1 cellular context compared by ENCODE assay signal in genomic region chr6:41779793-41780622, GRCh38.
TF ChIP-seq lines count a peak whose summit lies in the region.

A gene with protein sequence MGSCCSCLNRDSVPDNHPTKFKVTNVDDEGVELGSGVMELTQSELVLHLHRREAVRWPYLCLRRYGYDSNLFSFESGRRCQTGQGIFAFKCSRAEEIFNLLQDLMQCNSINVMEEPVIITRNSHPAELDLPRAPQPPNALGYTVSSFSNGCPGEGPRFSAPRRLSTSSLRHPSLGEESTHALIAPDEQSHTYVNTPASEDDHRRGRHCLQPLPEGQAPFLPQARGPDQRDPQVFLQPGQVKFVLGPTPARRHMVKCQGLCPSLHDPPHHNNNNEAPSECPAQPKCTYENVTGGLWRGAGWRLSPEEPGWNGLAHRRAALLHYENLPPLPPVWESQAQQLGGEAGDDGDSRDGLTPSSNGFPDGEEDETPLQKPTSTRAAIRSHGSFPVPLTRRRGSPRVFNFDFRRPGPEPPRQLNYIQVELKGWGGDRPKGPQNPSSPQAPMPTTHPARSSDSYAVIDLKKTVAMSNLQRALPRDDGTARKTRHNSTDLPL (minus strand): TSS chr6:41779900. CDS start chr6:41776987, 2,913 bp downstream.

TF ChIP-seq in HepG2, 621 proteins besides CTCF, POLR2A, EP300 and RAD21 (continued from another document and continues in another):
- TF ChIP-seq, protein P1, sequence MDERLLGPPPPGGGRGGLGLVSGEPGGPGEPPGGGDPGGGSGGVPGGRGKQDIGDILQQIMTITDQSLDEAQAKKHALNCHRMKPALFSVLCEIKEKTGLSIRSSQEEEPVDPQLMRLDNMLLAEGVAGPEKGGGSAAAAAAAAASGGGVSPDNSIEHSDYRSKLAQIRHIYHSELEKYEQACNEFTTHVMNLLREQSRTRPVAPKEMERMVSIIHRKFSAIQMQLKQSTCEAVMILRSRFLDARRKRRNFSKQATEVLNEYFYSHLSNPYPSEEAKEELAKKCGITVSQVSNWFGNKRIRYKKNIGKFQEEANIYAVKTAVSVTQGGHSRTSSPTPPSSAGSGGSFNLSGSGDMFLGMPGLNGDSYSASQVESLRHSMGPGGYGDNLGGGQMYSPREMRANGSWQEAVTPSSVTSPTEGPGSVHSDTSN (CRISPR knock-in tag; IDR thresholded peaks at IDR 0.05), result no peak
- TF ChIP-seq MLXIP (CRISPR knock-in tag; IDR thresholded peaks at IDR 0.05; ENCODE audit: borderline replicate concordance), result no peak
- no peak for TF ChIP-seq JUND (CRISPR knock-in tag; IDR thresholded peaks at IDR 0.05)
- no peak for TF ChIP-seq ZNF558 (CRISPR knock-in tag; IDR thresholded peaks at IDR 0.05; ENCODE audit: borderline replicate concordance)
- TF ChIP-seq NONO (IDR thresholded peaks at IDR 0.05), result no peak
- peak; percentile 98 for TF ChIP-seq NONO (CRISPR knock-in tag; conservative IDR thresholded peaks at IDR 0.05)
- TF ChIP-seq TCF7L2 (IDR thresholded peaks at IDR 0.05; ENCODE audit: low read depth, low read length), result no peak
- TF ChIP-seq PCBP2 (optimal IDR thresholded peaks at IDR 0.05; ENCODE audit: low read depth, low read length, poor library complexity, severe bottlenecking), result no peak
- peak; percentile 91 to 95 for TF ChIP-seq NR2F1 (CRISPR knock-in tag; IDR thresholded peaks at IDR 0.05)
- no peak for TF ChIP-seq HHEX (CRISPR knock-in tag; IDR thresholded peaks at IDR 0.05)
- 0 out of 2 replicates have a peak, but pooled peaks have one; percentile 35 for TF ChIP-seq ZNF136 (CRISPR knock-in tag; IDR thresholded peaks at IDR 0.05; ENCODE audit: low read depth)
- no peak for TF ChIP-seq LRRFIP1 (CRISPR knock-in tag; conservative IDR thresholded peaks at IDR 0.05)
- TF ChIP-seq BRCA1 (CRISPR knock-in tag; IDR thresholded peaks at IDR 0.05), result no peak
- TF ChIP-seq CBX1 (IDR thresholded peaks at IDR 0.05; ENCODE audit: low read depth), result peak; percentile 56
- no peak for TF ChIP-seq ZBTB37 (CRISPR knock-in tag; IDR thresholded peaks at IDR 0.05)
- peak; percentile 91 for TF ChIP-seq GABPB1 (CRISPR knock-in tag; IDR thresholded peaks at IDR 0.05)
- no peak for TF ChIP-seq ZNF260 (CRISPR knock-in tag; IDR thresholded peaks at IDR 0.05; ENCODE audit: borderline replicate concordance, low read depth)
- TF ChIP-seq YEATS2 (CRISPR knock-in tag; IDR thresholded peaks at IDR 0.05; ENCODE audit: borderline replicate concordance), result peak; percentile 91
- TF ChIP-seq ZBTB20 (CRISPR knock-in tag; IDR thresholded peaks at IDR 0.05; ENCODE audit: borderline replicate concordance, low read depth), result peak; percentile 84
- TF ChIP-seq MAFG (CRISPR knock-in tag; IDR thresholded peaks at IDR 0.05), result no peak
- no peak for TF ChIP-seq ZNF468 (CRISPR knock-in tag; IDR thresholded peaks at IDR 0.05)
- peak; percentile 97; the same call in 1 of the 2 replicates for TF ChIP-seq KAT7 (CRISPR knock-in tag; IDR thresholded peaks at IDR 0.05; ENCODE audit: borderline replicate concordance)
- TF ChIP-seq ZNF441 (CRISPR knock-in tag; IDR thresholded peaks at IDR 0.05; ENCODE audit: borderline replicate concordance), result 0 out of 2 replicates have a peak, but pooled peaks have one; percentile 49
- TF ChIP-seq SMARCC2 (IDR thresholded peaks at IDR 0.05), result no peak
- TF ChIP-seq ARID3A (IDR thresholded peaks at IDR 0.05; ENCODE audit: low read depth, low read length), result no peak
- TF ChIP-seq ZNF564 (CRISPR knock-in tag; IDR thresholded peaks at IDR 0.05), result no peak; the same call in 1 of the 2 replicates
- peak; percentile 73 for TF ChIP-seq FOSL2 (CRISPR knock-in tag; IDR thresholded peaks at IDR 0.05)
- TF ChIP-seq ZFP36L2 (CRISPR knock-in tag; IDR thresholded peaks at IDR 0.05), result no peak
- no peak for TF ChIP-seq ZNF720 (CRISPR knock-in tag; IDR thresholded peaks at IDR 0.05)
- TF ChIP-seq ZNF672 (CRISPR knock-in tag; IDR thresholded peaks at IDR 0.05), result no peak
- TF ChIP-seq ZBTB38 (CRISPR knock-in tag; IDR thresholded peaks at IDR 0.05), result peak; percentile 58; the same call in 1 of the 2 replicates
- no peak for TF ChIP-seq ZNF644 (CRISPR knock-in tag; IDR thresholded peaks at IDR 0.05; ENCODE audit: low read depth)
- peak; percentile 83 for TF ChIP-seq ZNF143 (CRISPR knock-in tag; IDR thresholded peaks at IDR 0.05)
- peak; percentile 99 for TF ChIP-seq ZNF639 (CRISPR knock-in tag; conservative IDR thresholded peaks at IDR 0.05)
- 0 out of 2 replicates have a peak, but pooled peaks have one; percentile 63 for TF ChIP-seq GZF1 (CRISPR knock-in tag; IDR thresholded peaks at IDR 0.05)
- no peak for TF ChIP-seq ATF4 (CRISPR knock-in tag; IDR thresholded peaks at IDR 0.05)
- TF ChIP-seq CBX5 (CRISPR knock-in tag; IDR thresholded peaks at IDR 0.05; ENCODE audit: borderline replicate concordance), result peak; percentile 89
- no peak for TF ChIP-seq BRD4 (CRISPR knock-in tag; IDR thresholded peaks at IDR 0.05)
- TF ChIP-seq RORA (CRISPR knock-in tag; IDR thresholded peaks at IDR 0.05), result no peak
- no peak for TF ChIP-seq ZNF484 (CRISPR knock-in tag; IDR thresholded peaks at IDR 0.05; ENCODE audit: borderline replicate concordance, low read depth)
- TF ChIP-seq, protein P2, sequence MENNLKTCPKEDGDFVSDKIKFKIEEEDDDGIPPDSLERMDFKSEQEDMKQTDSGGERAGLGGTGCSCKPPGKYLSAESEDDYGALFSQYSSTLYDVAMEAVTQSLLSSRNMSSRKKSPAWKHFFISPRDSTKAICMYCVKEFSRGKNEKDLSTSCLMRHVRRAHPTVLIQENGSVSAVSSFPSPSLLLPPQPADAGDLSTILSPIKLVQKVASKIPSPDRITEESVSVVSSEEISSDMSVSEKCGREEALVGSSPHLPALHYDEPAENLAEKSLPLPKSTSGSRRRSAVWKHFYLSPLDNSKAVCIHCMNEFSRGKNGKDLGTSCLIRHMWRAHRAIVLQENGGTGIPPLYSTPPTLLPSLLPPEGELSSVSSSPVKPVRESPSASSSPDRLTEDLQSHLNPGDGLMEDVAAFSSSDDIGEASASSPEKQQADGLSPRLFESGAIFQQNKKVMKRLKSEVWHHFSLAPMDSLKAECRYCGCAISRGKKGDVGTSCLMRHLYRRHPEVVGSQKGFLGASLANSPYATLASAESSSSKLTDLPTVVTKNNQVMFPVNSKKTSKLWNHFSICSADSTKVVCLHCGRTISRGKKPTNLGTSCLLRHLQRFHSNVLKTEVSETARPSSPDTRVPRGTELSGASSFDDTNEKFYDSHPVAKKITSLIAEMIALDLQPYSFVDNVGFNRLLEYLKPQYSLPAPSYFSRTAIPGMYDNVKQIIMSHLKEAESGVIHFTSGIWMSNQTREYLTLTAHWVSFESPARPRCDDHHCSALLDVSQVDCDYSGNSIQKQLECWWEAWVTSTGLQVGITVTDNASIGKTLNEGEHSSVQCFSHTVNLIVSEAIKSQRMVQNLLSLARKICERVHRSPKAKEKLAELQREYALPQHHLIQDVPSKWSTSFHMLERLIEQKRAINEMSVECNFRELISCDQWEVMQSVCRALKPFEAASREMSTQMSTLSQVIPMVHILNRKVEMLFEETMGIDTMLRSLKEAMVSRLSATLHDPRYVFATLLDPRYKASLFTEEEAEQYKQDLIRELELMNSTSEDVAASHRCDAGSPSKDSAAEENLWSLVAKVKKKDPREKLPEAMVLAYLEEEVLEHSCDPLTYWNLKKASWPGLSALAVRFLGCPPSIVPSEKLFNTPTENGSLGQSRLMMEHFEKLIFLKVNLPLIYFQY (CRISPR knock-in tag; IDR thresholded peaks at IDR 0.05; ENCODE audit: borderline replicate concordance), result peak; percentile 64; the same call in 1 of the 2 replicates
- TF ChIP-seq KAT8 (CRISPR knock-in tag; IDR thresholded peaks at IDR 0.05), result peak; percentile 96
- no peak; the same call in 1 of the 2 replicates for TF ChIP-seq ZMYM3 (CRISPR knock-in tag; IDR thresholded peaks at IDR 0.05)
- no peak for TF ChIP-seq LCORL (IDR thresholded peaks at IDR 0.05)
- peak; percentile 92 for TF ChIP-seq LCORL (CRISPR knock-in tag; IDR thresholded peaks at IDR 0.05)
- TF ChIP-seq, protein P3, sequence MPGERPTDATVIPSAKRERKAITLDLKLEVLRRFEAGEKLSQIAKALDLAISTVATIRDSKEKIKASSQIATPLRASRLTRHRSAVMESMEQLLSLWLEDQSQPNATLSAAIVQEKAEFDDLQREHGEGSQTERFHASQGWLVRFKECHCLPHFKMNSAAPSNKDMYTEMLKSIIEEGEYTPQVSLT (CRISPR knock-in tag; IDR thresholded peaks at IDR 0.05; ENCODE audit: borderline replicate concordance, low read depth), result no peak; the same call in 1 of the 2 replicates
- TF ChIP-seq RFX1 (IDR thresholded peaks at IDR 0.05), result no peak
- no peak for TF ChIP-seq FOXM1 (CRISPR knock-in tag; IDR thresholded peaks at IDR 0.05)
- TF ChIP-seq ZNF552 (CRISPR knock-in tag; IDR thresholded peaks at IDR 0.05; ENCODE audit: borderline replicate concordance), result no peak
